ENCODE assay signal across 12 cellular contexts in genomic region chr22:42754658-42755057, GRCh38. TPM values are rescaled to one million over a fixed set of nuclear protein-coding genes. Genes with fewer than 3 reads are reported as not detected.
A peak's percentile ranks its signal among the peaks of the same experiment; 100 is the strongest.
DNase-seq lines count a peak whose midpoint lies in the region; ATAC-seq and TF ChIP-seq lines count a peak whose summit lies in the region.
"Had no signal": no experiment of that assay in that cellular context is flagged by ENCODE, and none has a peak within 500 bp of the region (broad histone marks: within the 10 kb centered on the region; RNA-seq: fewer than 3 reads in every experiment).

No MANE protein-coding gene starts in this region.

- no peaks in the 10 kb centered on the region for H3K27me3 ChIP-seq in PC-3 (ENCODE audit: low read length)
- H3K27me3 ChIP-seq in right lobe of liver: no peaks in the 10 kb centered on the region

- TF ChIP-seq CTCF in PC-3 (conservative IDR thresholded peaks at IDR 0.05; ENCODE audit: low read depth, low read length) (no peak), epithelial cell of esophagus (IDR thresholded peaks at IDR 0.05; ENCODE audit: insufficient read depth, low read depth, low read length, missing control alignments) (no peak), right lobe of liver (IDR thresholded peaks at IDR 0.05) (no peak)

- H3K27ac ChIP-seq in PC-3 (ENCODE audit: low read length): no peak overlapping the region
- H3K27ac ChIP-seq in right lobe of liver: no peak overlapping the region
- H3K27ac ChIP-seq: parathyroid adenoma had no signal

- H3K9ac ChIP-seq in PC-3 (ENCODE audit: low read length): no peak overlapping the region
- H3K9ac ChIP-seq: parathyroid adenoma had no signal

- 11% methylated on average over 6 of the region's 6 CpGs for WGBS in right lobe of liver (ENCODE audit: insufficient coverage, low coverage, low lambda C conversion rate, missing lambda C conversion rate)

- H4K20me1 ChIP-seq in PC-3 (ENCODE audit: low read length): no peaks in the 10 kb centered on the region

- no peak overlapping the region for H2AFZ ChIP-seq in PC-3 (ENCODE audit: low read length)
- H2AFZ ChIP-seq: parathyroid adenoma had no signal

- CTCF ChIA-PET in PC-3 (lab: Charles Lee): interaction anchor here (0.7 kb wide), 1 partner anchor 340 kb away, joined by 3 read pairs; no protein-coding TSS in a partner anchor

- no TSS peak for BruUV-seq in PC-3 (replicated peaks; lab: Mats Ljungman, UMichigan)

- H3K79me2 ChIP-seq in PC-3 (ENCODE audit: low read length): no peaks in the 10 kb centered on the region
- H3K79me2 ChIP-seq: parathyroid adenoma had no signal

- no peak overlapping the region for H3K4me3 ChIP-seq in PC-3 (ENCODE audit: low read length)
- H3K4me3 ChIP-seq in epithelial cell of esophagus (ENCODE audit: low read length): no peak overlapping the region
- H3K4me3 ChIP-seq in right lobe of liver: no peak overlapping the region

- H3K9me3 ChIP-seq in PC-3 (ENCODE audit: low read length) (no peaks in the 10 kb centered on the region), right lobe of liver (no peaks in the 10 kb centered on the region)

- H3K4me1 ChIP-seq in PC-3 (ENCODE audit: insufficient read depth, low read length) (no peaks in the 10 kb centered on the region; the same call in 1 of the 2 replicates), right lobe of liver (peaks cover 0 to 4% (median under 1%) of the 10 kb centered on the region in 4 donors)
- H3K4me1 ChIP-seq: parathyroid adenoma had no signal

- H3K36me3 ChIP-seq in PC-3 (ENCODE audit: low read depth, low read length): no peaks in the 10 kb centered on the region
- no peaks in the 10 kb centered on the region for H3K36me3 ChIP-seq in right lobe of liver

- POLR2A ChIA-PET in PC-3 (lab: Charles Lee; ENCODE audit: unreplicated experiment): no interaction called here

- no peak for TF ChIP-seq POLR2A in right lobe of liver (IDR thresholded peaks at IDR 0.05)

- no peaks in the 10 kb centered on the region for H3F3A ChIP-seq in PC-3 (ENCODE audit: low read length, unreplicated experiment)

- DNase-seq in AG20443 (ENCODE audit: low spot score) (peak; percentile 67), PC-3 (peak; percentile 23), epithelial cell of esophagus (ENCODE audit: low read depth) (peak; percentile 58), right lobe of liver (peak in 2 of 3 donors; percentile 71 to 74), NCI-H774 (lab: John Stamatoyannopoulos, UW) (no peak), T-helper 1 cell (no peak)
- DNase-seq: activated T-cell treated with anti-CD3 and anti-CD28 coated beads, Interleukin-2, amount 50 U/mL, for 1 hour; C1 segment of cervical spinal cord had no signal

- H3K9me2 ChIP-seq in PC-3 (replicated peaks; ENCODE audit: low read length): no peaks in the 10 kb centered on the region

- ATAC-seq in PC-3 (peak; percentile 45; the same call in 1 of the 2 replicates), right lobe of liver (peak; percentile 64 to 92 (median 82)), HG03175 (IDR thresholded peaks at IDR 0.05; ENCODE audit: unreplicated experiment) (no peak), HG02885 (IDR thresholded peaks at IDR 0.05; ENCODE audit: poor library complexity, unreplicated experiment) (no peak)

- H3K4me2 ChIP-seq in PC-3 (ENCODE audit: low read length): no peak overlapping the region

- intact Hi-C loops in PC-3 (cut with micrococcal nuclease) (no loop called here), right lobe of liver (cut with DNase I) (no loop called here)

RNA-seq across cellular contexts. Expression of gene A4GALT, which starts 34.0 kb away (rescaled TPM):
- total RNA-seq in PC-3 (2014; rRNA removed) (0.63 and 3.2 TPM in 2 replicates), right lobe of liver (1 to 10 TPM in 5 of 6 experiments, under 1 TPM in 1; 0.86 to 3.7 (median 2.2) TPM)
- total RNA-seq: T-helper 2 cell treated with Interferon-gamma antibody and Interleukin-4, amounts not matched to agents 100 ng/mL and 5 ng/mL, for 36 hours had no signal

Comparison
In these comparisons a context has a peak if more than half of its experiments do, and no peak if none do; other contexts are left out.
1. DNase-seq: peak in AG20443 (single experiment), PC-3 (single experiment), epithelial cell of esophagus (single experiment) and right lobe of liver (2 of 3); none in NCI-H774 (single experiment) and T-helper 1 cell (0 of 5).
2. ATAC-seq: peak in PC-3 (single experiment) and right lobe of liver (4 of 4); none in HG03175 (single experiment) and HG02885 (single experiment).